Comparison of ENCODE assay signal across 28 cellular contexts in the genomic region with DNA sequence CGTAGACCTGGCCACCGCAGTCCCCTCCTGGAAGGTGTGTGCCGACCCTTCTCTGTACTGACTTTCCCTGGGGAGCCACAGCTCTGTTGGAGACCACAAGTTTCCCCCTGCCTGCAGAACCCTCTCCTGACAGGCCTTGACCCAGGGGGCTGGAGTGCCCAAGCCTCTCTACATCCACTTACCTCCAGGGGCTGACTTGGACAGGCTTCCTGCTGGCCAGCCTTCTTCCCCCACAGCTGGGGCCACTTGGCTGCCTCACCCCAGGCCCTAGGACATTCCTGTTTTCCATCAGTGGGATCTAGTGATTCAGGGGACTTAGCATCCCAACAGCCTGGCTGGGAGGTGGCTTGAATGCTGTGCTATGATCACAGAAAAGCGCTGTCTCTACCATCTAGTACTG. TPM values are rescaled to one million over a fixed set of nuclear protein-coding genes. Genes with fewer than 3 reads are reported as not detected.
"Had no signal": no experiment of that assay in that cellular context is flagged by ENCODE, and none has a peak within 500 bp of the region (broad histone marks: within the 10 kb centered on the region; RNA-seq: fewer than 3 reads in every experiment).

No MANE protein-coding gene starts in this region.

- H3K27me3 Mint-ChIP-seq: activated CD4-positive, alpha-beta T cell treated with anti-CD3 and anti-CD28 coated beads for 36 hours; activated naive CD8-positive, alpha-beta T cell treated with anti-CD3 and anti-CD28 coated beads for 36 hours had no signal

- H2AFZ ChIP-seq: hepatocyte had no signal

- H3K27ac ChIP-seq: adrenal gland, body of pancreas, colonic mucosa, dorsolateral prefrontal cortex, hepatocyte, thyroid gland, upper lobe of right lung had no signal

- H3K27ac Mint-ChIP-seq: activated CD4-positive, alpha-beta T cell treated with anti-CD3 and anti-CD28 coated beads for 36 hours; activated CD8-positive, alpha-beta memory T cell treated with anti-CD3 and anti-CD28 coated beads, Interleukin-2, amount 10 ng/mL, durations not matched to agents 7 days and 5 days; activated CD8-positive, alpha-beta T cell treated with anti-CD3 and anti-CD28 coated beads, Interleukin-2, amount 10 ng/mL, durations not matched to agents 7 days and 5 days; activated naive CD8-positive, alpha-beta T cell treated with anti-CD3 and anti-CD28 coated beads for 36 hours; effector memory CD8-positive, alpha-beta T cell; natural killer cell treated with Interleukin-12 subunit alpha and Interleukin-12 subunit beta and Interleukin-15 and Interleukin-18, amount 100 ng/mL, for 72 hours had no signal

- H3K4me3 ChIP-seq: adrenal gland, body of pancreas, colonic mucosa, dorsolateral prefrontal cortex, hepatocyte, thyroid gland, upper lobe of right lung had no signal

- H3K9me3 ChIP-seq: adrenal gland, body of pancreas, colonic mucosa, thyroid gland, upper lobe of right lung had no signal

- H3K9me3 Mint-ChIP-seq: activated naive CD8-positive, alpha-beta T cell treated with anti-CD3 and anti-CD28 coated beads for 36 hours; effector memory CD8-positive, alpha-beta T cell; natural killer cell treated with Interleukin-12 subunit alpha and Interleukin-12 subunit beta and Interleukin-15 and Interleukin-18, amount 100 ng/mL, for 72 hours had no signal

- H3K36me3 Mint-ChIP-seq: activated CD8-positive, alpha-beta memory T cell treated with anti-CD3 and anti-CD28 coated beads, Interleukin-2, amount 10 ng/mL, durations not matched to agents 7 days and 5 days; activated naive CD8-positive, alpha-beta T cell treated with anti-CD3 and anti-CD28 coated beads for 36 hours; natural killer cell treated with Interleukin-12 subunit alpha and Interleukin-12 subunit beta and Interleukin-15 and Interleukin-18, amount 100 ng/mL, for 72 hours had no signal

- H3K4me3 Mint-ChIP-seq: activated CD4-positive, alpha-beta T cell treated with anti-CD3 and anti-CD28 coated beads for 36 hours; activated CD8-positive, alpha-beta memory T cell treated with anti-CD3 and anti-CD28 coated beads, Interleukin-2, amount 10 ng/mL, durations not matched to agents 7 days and 5 days; activated CD8-positive, alpha-beta T cell treated with anti-CD3 and anti-CD28 coated beads, Interleukin-2, amount 10 ng/mL, durations not matched to agents 7 days and 5 days; activated naive CD8-positive, alpha-beta T cell treated with anti-CD3 and anti-CD28 coated beads for 36 hours; effector memory CD8-positive, alpha-beta T cell; natural killer cell treated with Interleukin-12 subunit alpha and Interleukin-12 subunit beta and Interleukin-15 and Interleukin-18, amount 100 ng/mL, for 72 hours had no signal

- H3K4me2 ChIP-seq: hepatocyte had no signal

- H3K4me1 Mint-ChIP-seq: activated CD4-positive, alpha-beta T cell treated with anti-CD3 and anti-CD28 coated beads for 36 hours; activated CD8-positive, alpha-beta memory T cell treated with anti-CD3 and anti-CD28 coated beads, Interleukin-2, amount 10 ng/mL, durations not matched to agents 7 days and 5 days; activated naive CD8-positive, alpha-beta T cell treated with anti-CD3 and anti-CD28 coated beads for 36 hours had no signal

- DNase-seq: activated CD4-positive, alpha-beta T cell treated with anti-CD3 and anti-CD28 coated beads for 36 hours; activated CD4-positive, CD25-positive, alpha-beta regulatory T cell; activated CD8-positive, alpha-beta memory T cell treated with anti-CD3 and anti-CD28 coated beads, Interleukin-2, amount 10 ng/mL, durations not matched to agents 7 days and 5 days; activated CD8-positive, alpha-beta T cell treated with anti-CD3 and anti-CD28 coated beads, Interleukin-2, amount 10 ng/mL, durations not matched to agents 7 days and 5 days; activated effector memory CD4-positive, alpha-beta T cell treated with Interleukin-2 at 50 U/mL for 16 hours; activated naive CD4-positive, alpha-beta T cell treated with Interleukin-2 at 50 U/mL for 16 hours; activated naive CD8-positive, alpha-beta T cell treated with anti-CD3 and anti-CD28 coated beads for 36 hours; activated T-cell treated with anti-CD3 and anti-CD28 coated beads for 4 hours; adrenal gland; aorta; body of pancreas; cerebellar nuclear complex; colonic mucosa; dorsolateral prefrontal cortex; effector memory CD8-positive, alpha-beta T cell; foreskin melanocyte; left cardiac atrium; stimulated activated CD4-positive, alpha-beta T cell treated with anti-CD3 and anti-CD28 coated beads, Interleukin-15, amount 100 ng/mL, for 24 hours; stimulated activated CD4-positive, alpha-beta T cell treated with anti-CD3 and anti-CD28 coated beads, Interleukin-2, amount 100 ng/mL, for 24 hours; stimulated activated naive CD4-positive, alpha-beta T cell treated with Interleukin-2 at 50 U/mL for 16 hours; substantia nigra; T-helper 1 cell; thyroid gland; upper lobe of right lung had no signal

- H3K4me1 ChIP-seq: body of pancreas, colonic mucosa, thyroid gland had no signal

- H3K36me3 ChIP-seq: adrenal gland, colonic mucosa, thyroid gland, upper lobe of right lung had no signal

- ATAC-seq: activated CD4-positive, alpha-beta T cell treated with anti-CD3 and anti-CD28 coated beads for 36 hours; activated CD8-positive, alpha-beta memory T cell treated with anti-CD3 and anti-CD28 coated beads, Interleukin-2, amount 10 ng/mL, durations not matched to agents 7 days and 5 days; activated CD8-positive, alpha-beta T cell treated with anti-CD3 and anti-CD28 coated beads, Interleukin-2, amount 10 ng/mL, durations not matched to agents 7 days and 5 days; body of pancreas; effector memory CD8-positive, alpha-beta T cell; natural killer cell treated with Interleukin-12 subunit alpha and Interleukin-12 subunit beta and Interleukin-15 and Interleukin-18, amount 100 ng/mL, for 72 hours; upper lobe of right lung had no signal

- H3K27me3 ChIP-seq: adrenal gland, body of pancreas, colonic mucosa, hepatocyte, thyroid gland, upper lobe of right lung had no signal

RNA-seq across cellular contexts. Expression of gene COL15A1, which starts 23.6 kb away (rescaled TPM):
- total RNA-seq: activated CD4-positive, alpha-beta T cell treated with anti-CD3 and anti-CD28 coated beads for 36 hours; endothelial cell of umbilical vein had no signal
- polyA plus RNA-seq: endothelial cell of umbilical vein, keratinocyte had no signal
